Comparison of ENCODE assay signal across 19 cellular contexts in the genomic region with DNA sequence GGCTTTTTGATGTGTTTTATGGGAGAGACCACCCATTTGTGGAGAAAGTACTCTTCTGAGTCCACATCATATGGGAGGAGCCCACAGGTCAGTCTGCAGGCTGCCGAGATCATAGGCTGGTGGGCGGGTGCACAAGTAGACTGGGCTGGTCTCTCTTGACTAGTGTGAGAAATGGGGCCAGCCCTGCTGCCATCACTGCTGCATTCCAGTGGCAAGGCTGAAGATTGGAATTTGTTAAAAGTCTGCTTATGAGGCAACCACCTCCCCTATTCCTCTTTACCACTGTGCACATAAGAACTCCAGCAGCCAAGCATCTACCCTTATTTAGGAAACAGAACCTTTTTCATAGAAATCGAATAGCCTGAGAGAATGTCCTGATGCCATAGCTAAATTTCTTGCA.
"Had no signal": no experiment of that assay in that cellular context is flagged by ENCODE, and none has a peak within 500 bp of the region (broad histone marks: within the 10 kb centered on the region; RNA-seq: fewer than 3 reads in every experiment).

No MANE protein-coding gene starts in this region.

- H3K4me2 ChIP-seq: hepatocyte had no signal

- DNase-seq: activated CD4-positive, alpha-beta T cell treated with anti-CD3 and anti-CD28 coated beads, Interleukin-2, amount 10 ng/mL, durations not matched to agents 24 days and 14 days; activated CD4-positive, CD25-positive, alpha-beta regulatory T cell; activated CD8-positive, alpha-beta memory T cell treated with anti-CD3 and anti-CD28 coated beads, Interleukin-2, amount 50 U/mL, for 4 hours; activated CD8-positive, alpha-beta T cell treated with anti-CD3 and anti-CD28 coated beads, Interleukin-2, amount 10 ng/mL, durations not matched to agents 7 days and 5 days; activated gamma-delta T cell; activated T-cell treated with anti-CD3 and anti-CD28 coated beads, Interleukin-2, amount 50 U/mL, for 48 hours; dermis blood vessel endothelial cell; effector memory CD8-positive, alpha-beta T cell; kidney glomerular epithelial cell; left ventricle myocardium superior; nucleus accumbens; small intestine; stimulated activated naive CD8-positive, alpha-beta T cell treated with anti-CD3 and anti-CD28 coated beads, Interleukin-15, Interleukin-2, amounts not matched to agents 100 U/mL and 50 U/mL, for 24 hours; SW 1271 had no signal

- ATAC-seq: activated CD8-positive, alpha-beta T cell treated with anti-CD3 and anti-CD28 coated beads, Interleukin-2, amount 10 ng/mL, durations not matched to agents 7 days and 5 days; activated naive CD4-positive, alpha-beta T cell treated with anti-CD3 and anti-CD28 coated beads, Interleukin-2, amount 50 U/mL, for 72 hours; effector memory CD8-positive, alpha-beta T cell; left ventricle myocardium superior; natural killer cell treated with Interleukin-12 subunit alpha and Interleukin-12 subunit beta and Interleukin-15 and Interleukin-18, amount 100 ng/mL, for 72 hours; stimulated activated naive CD8-positive, alpha-beta T cell treated with anti-CD3 and anti-CD28 coated beads, Interleukin-15, Interleukin-2, amounts not matched to agents 100 U/mL and 50 U/mL, for 24 hours had no signal

- H3K27me3 ChIP-seq: hepatocyte, right atrium auricular region had no signal

- H3K27ac ChIP-seq: epithelial cell of prostate, hepatocyte, right atrium auricular region had no signal

- H3K79me2 ChIP-seq: hepatocyte had no signal

- H3K4me1 ChIP-seq: right atrium auricular region had no signal

- H3K9me3 ChIP-seq: right atrium auricular region had no signal

- H2AFZ ChIP-seq: hepatocyte had no signal

- H3K4me3 ChIP-seq: hepatocyte, right atrium auricular region had no signal
